ENCODE assay signal across 1 cellular context in the genomic region with DNA sequence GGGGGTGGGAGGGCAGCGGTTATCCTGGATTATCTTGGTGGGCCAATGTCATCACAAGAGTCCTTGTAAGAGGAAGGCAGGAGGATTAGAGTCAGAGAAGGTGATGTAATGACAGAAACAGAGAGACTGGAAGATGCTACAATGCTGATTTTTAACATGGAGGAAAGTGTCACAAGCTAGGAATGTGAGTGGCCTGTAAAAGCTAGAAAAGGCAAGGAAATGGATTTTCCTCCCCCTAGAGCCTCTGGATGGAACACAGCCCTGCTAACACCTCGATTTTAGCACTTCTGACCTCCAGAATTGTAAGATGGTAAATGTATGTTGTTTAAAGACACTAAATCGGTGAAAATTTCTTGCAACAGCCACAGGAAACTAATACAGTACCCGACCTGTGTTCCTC.
TF ChIP-seq lines count a peak whose summit lies in the region.

No MANE protein-coding gene starts in this region.

TF ChIP-seq in SK-N-SH, 30 proteins besides CTCF, POLR2A, EP300 and RAD21 (continued from another document):
- TF ChIP-seq, protein P1, sequence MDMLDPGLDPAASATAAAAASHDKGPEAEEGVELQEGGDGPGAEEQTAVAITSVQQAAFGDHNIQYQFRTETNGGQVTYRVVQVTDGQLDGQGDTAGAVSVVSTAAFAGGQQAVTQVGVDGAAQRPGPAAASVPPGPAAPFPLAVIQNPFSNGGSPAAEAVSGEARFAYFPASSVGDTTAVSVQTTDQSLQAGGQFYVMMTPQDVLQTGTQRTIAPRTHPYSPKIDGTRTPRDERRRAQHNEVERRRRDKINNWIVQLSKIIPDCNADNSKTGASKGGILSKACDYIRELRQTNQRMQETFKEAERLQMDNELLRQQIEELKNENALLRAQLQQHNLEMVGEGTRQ (IDR thresholded peaks at IDR 0.05; ENCODE audit: borderline replicate concordance, low read depth, low read length): no peak
- TF ChIP-seq GABPA (IDR thresholded peaks at IDR 0.05; ENCODE audit: low read depth) (no peak), TCF12 (IDR thresholded peaks at IDR 0.05) (no peak), FOXJ3 (CRISPR knock-in tag; IDR thresholded peaks at IDR 0.05) (no peak), ELF1 (IDR thresholded peaks at IDR 0.05) (no peak)
